ENCODE assay signal across 1 cellular context in the genomic region with DNA sequence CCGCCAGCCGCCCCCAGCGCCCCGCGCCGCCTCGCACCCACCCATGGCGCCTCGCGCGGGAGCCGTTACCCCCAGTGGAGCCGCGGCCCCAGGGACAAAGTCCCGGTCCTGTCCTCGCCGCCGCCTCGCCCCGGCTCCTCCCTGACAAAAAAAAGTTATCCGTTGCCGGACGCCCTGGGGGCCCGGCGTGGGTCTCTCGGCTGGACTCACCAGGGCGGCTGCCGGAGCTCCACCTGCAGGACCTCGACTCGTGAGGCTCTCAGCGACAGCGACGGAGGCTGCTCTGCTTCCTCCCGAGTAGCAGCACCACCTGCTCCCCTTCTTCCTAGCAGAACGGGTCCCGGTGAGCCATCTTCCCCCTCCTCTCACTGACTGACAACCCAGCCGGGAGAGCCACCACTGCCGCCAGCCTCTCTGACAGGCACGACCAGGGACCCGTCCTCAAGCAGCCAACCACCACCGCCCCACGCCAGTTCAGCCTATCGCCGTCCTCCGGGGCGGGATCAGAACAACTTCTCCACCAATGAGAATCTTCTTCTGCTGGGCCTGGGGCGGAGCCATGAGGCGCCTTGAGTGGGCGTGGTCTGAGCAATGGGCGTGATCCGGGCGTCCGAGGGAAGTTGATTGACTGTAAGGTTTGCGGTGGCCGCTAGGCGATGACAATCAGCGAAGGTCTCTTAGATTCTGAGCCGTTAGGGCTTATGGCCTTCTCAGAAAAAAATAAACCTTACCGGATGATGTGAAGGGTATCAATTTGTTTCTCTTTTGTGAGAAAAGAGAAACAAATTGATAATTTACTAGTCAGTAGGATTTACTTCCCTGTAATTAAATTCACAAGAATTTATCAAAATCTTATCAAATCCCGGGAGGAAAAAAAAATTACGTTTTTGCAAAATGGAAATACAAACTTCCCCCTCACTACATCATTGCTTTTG.
TF ChIP-seq lines count a peak whose summit lies in the region.

A gene (minus strand): TSS at position 416 of the 935 bp plus-strand sequence. CDS start 23,019 bp downstream, outside the sequence.

TF ChIP-seq in K562, 482 proteins besides CTCF, POLR2A, EP300 and RAD21 (continued from another document and continues in another):
- no peak for TF ChIP-seq ELF4 (CRISPR knock-in tag; IDR thresholded peaks at IDR 0.05)
- no peak; a peak in 1 of 4 replicates for TF ChIP-seq NONO (IDR thresholded peaks at IDR 0.05; ENCODE audit: low read depth in 2 of 2, low read length in 1 of 2)
- TF ChIP-seq MBD2 (IDR thresholded peaks at IDR 0.05; ENCODE audit: borderline replicate concordance, low read depth) = peak; percentile 99
- TF ChIP-seq PHF8 (IDR thresholded peaks at IDR 0.05; ENCODE audit: borderline replicate concordance, low read length) = peak; percentile 85; the same call in 1 of the 2 replicates
- TF ChIP-seq TGIF2 (CRISPR knock-in tag; IDR thresholded peaks at IDR 0.05) = no peak
- no peak for TF ChIP-seq PRMT5 (CRISPR knock-in tag; IDR thresholded peaks at IDR 0.05)
- no peak for TF ChIP-seq ZNF584 (CRISPR knock-in tag; IDR thresholded peaks at IDR 0.05; ENCODE audit: low read depth)
- TF ChIP-seq, protein P1, sequence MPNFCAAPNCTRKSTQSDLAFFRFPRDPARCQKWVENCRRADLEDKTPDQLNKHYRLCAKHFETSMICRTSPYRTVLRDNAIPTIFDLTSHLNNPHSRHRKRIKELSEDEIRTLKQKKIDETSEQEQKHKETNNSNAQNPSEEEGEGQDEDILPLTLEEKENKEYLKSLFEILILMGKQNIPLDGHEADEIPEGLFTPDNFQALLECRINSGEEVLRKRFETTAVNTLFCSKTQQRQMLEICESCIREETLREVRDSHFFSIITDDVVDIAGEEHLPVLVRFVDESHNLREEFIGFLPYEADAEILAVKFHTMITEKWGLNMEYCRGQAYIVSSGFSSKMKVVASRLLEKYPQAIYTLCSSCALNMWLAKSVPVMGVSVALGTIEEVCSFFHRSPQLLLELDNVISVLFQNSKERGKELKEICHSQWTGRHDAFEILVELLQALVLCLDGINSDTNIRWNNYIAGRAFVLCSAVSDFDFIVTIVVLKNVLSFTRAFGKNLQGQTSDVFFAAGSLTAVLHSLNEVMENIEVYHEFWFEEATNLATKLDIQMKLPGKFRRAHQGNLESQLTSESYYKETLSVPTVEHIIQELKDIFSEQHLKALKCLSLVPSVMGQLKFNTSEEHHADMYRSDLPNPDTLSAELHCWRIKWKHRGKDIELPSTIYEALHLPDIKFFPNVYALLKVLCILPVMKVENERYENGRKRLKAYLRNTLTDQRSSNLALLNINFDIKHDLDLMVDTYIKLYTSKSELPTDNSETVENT (CRISPR knock-in tag; IDR thresholded peaks at IDR 0.05) = peak; percentile 86; the same call in 1 of the 2 replicates
- no peak for TF ChIP-seq HLTF (IDR thresholded peaks at IDR 0.05)
- TF ChIP-seq SAFB (IDR thresholded peaks at IDR 0.05; ENCODE audit: borderline replicate concordance, low read depth, low read length) = no peak
- peak; percentile 68 for TF ChIP-seq ZFX (CRISPR knock-in tag; IDR thresholded peaks at IDR 0.05)
- TF ChIP-seq, protein P2, sequence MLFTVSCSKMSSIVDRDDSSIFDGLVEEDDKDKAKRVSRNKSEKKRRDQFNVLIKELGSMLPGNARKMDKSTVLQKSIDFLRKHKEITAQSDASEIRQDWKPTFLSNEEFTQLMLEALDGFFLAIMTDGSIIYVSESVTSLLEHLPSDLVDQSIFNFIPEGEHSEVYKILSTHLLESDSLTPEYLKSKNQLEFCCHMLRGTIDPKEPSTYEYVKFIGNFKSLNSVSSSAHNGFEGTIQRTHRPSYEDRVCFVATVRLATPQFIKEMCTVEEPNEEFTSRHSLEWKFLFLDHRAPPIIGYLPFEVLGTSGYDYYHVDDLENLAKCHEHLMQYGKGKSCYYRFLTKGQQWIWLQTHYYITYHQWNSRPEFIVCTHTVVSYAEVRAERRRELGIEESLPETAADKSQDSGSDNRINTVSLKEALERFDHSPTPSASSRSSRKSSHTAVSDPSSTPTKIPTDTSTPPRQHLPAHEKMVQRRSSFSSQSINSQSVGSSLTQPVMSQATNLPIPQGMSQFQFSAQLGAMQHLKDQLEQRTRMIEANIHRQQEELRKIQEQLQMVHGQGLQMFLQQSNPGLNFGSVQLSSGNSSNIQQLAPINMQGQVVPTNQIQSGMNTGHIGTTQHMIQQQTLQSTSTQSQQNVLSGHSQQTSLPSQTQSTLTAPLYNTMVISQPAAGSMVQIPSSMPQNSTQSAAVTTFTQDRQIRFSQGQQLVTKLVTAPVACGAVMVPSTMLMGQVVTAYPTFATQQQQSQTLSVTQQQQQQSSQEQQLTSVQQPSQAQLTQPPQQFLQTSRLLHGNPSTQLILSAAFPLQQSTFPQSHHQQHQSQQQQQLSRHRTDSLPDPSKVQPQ (CRISPR knock-in tag; IDR thresholded peaks at IDR 0.05; ENCODE audit: borderline replicate concordance) = no peak
- no peak for TF ChIP-seq KHSRP (IDR thresholded peaks at IDR 0.05)
- no peak for TF ChIP-seq PTRF (tag; IDR thresholded peaks at IDR 0.05)
- no peak for TF ChIP-seq ZBTB17 (CRISPR knock-in tag; IDR thresholded peaks at IDR 0.05)
- no peak for TF ChIP-seq SIN3B (IDR thresholded peaks at IDR 0.05; ENCODE audit: low read depth)
- no peak for TF ChIP-seq NR2F6 (CRISPR knock-in tag; IDR thresholded peaks at IDR 0.05)
- TF ChIP-seq BRD4 (IDR thresholded peaks at IDR 0.05) = no peak
- TF ChIP-seq ATF7 (IDR thresholded peaks at IDR 0.05) = peak; percentile 71; the same call in 1 of the 2 replicates
- TF ChIP-seq NBN (IDR thresholded peaks at IDR 0.05; ENCODE audit: low read depth) = no peak
- no peak for TF ChIP-seq RUNX1 (IDR thresholded peaks at IDR 0.05; ENCODE audit: low read depth)
- peak; percentile 75 for TF ChIP-seq RBBP5 (IDR thresholded peaks at IDR 0.05; ENCODE audit: borderline replicate concordance, insufficient read depth, low read length, poor library complexity, severe bottlenecking)
- TF ChIP-seq, protein P3, sequence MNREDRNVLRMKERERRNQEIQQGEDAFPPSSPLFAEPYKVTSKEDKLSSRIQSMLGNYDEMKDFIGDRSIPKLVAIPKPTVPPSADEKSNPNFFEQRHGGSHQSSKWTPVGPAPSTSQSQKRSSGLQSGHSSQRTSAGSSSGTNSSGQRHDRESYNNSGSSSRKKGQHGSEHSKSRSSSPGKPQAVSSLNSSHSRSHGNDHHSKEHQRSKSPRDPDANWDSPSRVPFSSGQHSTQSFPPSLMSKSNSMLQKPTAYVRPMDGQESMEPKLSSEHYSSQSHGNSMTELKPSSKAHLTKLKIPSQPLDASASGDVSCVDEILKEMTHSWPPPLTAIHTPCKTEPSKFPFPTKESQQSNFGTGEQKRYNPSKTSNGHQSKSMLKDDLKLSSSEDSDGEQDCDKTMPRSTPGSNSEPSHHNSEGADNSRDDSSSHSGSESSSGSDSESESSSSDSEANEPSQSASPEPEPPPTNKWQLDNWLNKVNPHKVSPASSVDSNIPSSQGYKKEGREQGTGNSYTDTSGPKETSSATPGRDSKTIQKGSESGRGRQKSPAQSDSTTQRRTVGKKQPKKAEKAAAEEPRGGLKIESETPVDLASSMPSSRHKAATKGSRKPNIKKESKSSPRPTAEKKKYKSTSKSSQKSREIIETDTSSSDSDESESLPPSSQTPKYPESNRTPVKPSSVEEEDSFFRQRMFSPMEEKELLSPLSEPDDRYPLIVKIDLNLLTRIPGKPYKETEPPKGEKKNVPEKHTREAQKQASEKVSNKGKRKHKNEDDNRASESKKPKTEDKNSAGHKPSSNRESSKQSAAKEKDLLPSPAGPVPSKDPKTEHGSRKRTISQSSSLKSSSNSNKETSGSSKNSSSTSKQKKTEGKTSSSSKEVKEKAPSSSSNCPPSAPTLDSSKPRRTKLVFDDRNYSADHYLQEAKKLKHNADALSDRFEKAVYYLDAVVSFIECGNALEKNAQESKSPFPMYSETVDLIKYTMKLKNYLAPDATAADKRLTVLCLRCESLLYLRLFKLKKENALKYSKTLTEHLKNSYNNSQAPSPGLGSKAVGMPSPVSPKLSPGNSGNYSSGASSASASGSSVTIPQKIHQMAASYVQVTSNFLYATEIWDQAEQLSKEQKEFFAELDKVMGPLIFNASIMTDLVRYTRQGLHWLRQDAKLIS (CRISPR knock-in tag; IDR thresholded peaks at IDR 0.05) = no peak
- TF ChIP-seq, protein P4, sequence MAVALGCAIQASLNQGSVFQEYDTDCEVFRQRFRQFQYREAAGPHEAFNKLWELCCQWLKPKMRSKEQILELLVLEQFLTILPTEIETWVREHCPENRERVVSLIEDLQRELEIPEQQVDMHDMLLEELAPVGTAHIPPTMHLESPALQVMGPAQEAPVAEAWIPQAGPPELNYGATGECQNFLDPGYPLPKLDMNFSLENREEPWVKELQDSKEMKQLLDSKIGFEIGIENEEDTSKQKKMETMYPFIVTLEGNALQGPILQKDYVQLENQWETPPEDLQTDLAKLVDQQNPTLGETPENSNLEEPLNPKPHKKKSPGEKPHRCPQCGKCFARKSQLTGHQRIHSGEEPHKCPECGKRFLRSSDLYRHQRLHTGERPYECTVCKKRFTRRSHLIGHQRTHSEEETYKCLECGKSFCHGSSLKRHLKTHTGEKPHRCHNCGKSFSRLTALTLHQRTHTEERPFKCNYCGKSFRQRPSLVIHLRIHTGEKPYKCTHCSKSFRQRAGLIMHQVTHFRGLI (CRISPR knock-in tag; IDR thresholded peaks at IDR 0.05) = no peak
- no peak for TF ChIP-seq ZFP1 (CRISPR knock-in tag; IDR thresholded peaks at IDR 0.05)
- TF ChIP-seq ZNF282 (CRISPR knock-in tag; IDR thresholded peaks at IDR 0.05) = no peak
- no peak for TF ChIP-seq EWSR1 (IDR thresholded peaks at IDR 0.05; ENCODE audit: borderline replicate concordance, low read depth, partially characterized antibody)
- TF ChIP-seq ZNF140 (CRISPR knock-in tag; IDR thresholded peaks at IDR 0.05) = no peak
- TF ChIP-seq, protein P5, sequence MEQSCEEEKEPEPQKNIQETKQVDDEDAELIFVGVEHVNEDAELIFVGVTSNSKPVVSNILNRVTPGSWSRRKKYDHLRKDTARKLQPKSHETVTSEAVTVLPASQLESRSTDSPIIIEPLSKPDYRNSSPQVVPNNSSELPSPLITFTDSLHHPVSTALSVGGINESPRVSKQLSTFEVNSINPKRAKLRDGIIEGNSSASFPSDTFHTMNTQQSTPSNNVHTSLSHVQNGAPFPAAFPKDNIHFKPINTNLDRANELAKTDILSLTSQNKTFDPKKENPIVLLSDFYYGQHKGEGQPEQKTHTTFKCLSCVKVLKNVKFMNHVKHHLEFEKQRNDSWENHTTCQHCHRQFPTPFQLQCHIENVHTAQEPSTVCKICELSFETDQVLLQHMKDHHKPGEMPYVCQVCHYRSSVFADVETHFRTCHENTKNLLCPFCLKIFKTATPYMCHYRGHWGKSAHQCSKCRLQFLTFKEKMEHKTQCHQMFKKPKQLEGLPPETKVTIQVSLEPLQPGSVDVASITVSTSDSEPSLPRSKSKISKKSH (CRISPR knock-in tag; IDR thresholded peaks at IDR 0.05) = no peak
- no peak for TF ChIP-seq ZNF212 (CRISPR knock-in tag; IDR thresholded peaks at IDR 0.05)
- TF ChIP-seq, protein P6, sequence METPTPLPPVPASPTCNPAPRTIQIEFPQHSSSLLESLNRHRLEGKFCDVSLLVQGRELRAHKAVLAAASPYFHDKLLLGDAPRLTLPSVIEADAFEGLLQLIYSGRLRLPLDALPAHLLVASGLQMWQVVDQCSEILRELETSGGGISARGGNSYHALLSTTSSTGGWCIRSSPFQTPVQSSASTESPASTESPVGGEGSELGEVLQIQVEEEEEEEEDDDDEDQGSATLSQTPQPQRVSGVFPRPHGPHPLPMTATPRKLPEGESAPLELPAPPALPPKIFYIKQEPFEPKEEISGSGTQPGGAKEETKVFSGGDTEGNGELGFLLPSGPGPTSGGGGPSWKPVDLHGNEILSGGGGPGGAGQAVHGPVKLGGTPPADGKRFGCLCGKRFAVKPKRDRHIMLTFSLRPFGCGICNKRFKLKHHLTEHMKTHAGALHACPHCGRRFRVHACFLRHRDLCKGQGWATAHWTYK (CRISPR knock-in tag; IDR thresholded peaks at IDR 0.05) = no peak
- TF ChIP-seq KDM5B (IDR thresholded peaks at IDR 0.05; ENCODE audit: insufficient replicate concordance, low read depth, low read length) = peak; percentile 97
- TF ChIP-seq YBX1 (IDR thresholded peaks at IDR 0.05) = no peak
- peak; percentile 41; the same call in 1 of the 2 replicates for TF ChIP-seq MXI1 (IDR thresholded peaks at IDR 0.05; ENCODE audit: low read depth, low read length)
- TF ChIP-seq GABPB1 (CRISPR knock-in tag; IDR thresholded peaks at IDR 0.05) = peak; percentile 41; the same call in 1 of the 2 replicates
- TF ChIP-seq, protein P7, sequence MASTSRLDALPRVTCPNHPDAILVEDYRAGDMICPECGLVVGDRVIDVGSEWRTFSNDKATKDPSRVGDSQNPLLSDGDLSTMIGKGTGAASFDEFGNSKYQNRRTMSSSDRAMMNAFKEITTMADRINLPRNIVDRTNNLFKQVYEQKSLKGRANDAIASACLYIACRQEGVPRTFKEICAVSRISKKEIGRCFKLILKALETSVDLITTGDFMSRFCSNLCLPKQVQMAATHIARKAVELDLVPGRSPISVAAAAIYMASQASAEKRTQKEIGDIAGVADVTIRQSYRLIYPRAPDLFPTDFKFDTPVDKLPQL (IDR thresholded peaks at IDR 0.05; ENCODE audit: extremely low read depth, insufficient read length) = no peak
- TF ChIP-seq ZNF583 (CRISPR knock-in tag; IDR thresholded peaks at IDR 0.05) = no peak
- TF ChIP-seq, protein P8, sequence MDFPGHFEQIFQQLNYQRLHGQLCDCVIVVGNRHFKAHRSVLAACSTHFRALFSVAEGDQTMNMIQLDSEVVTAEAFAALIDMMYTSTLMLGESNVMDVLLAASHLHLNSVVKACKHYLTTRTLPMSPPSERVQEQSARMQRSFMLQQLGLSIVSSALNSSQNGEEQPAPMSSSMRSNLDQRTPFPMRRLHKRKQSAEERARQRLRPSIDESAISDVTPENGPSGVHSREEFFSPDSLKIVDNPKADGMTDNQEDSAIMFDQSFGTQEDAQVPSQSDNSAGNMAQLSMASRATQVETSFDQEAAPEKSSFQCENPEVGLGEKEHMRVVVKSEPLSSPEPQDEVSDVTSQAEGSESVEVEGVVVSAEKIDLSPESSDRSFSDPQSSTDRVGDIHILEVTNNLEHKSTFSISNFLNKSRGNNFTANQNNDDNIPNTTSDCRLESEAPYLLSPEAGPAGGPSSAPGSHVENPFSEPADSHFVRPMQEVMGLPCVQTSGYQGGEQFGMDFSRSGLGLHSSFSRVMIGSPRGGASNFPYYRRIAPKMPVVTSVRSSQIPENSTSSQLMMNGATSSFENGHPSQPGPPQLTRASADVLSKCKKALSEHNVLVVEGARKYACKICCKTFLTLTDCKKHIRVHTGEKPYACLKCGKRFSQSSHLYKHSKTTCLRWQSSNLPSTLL (IDR thresholded peaks at IDR 0.05) = no peak
- no peak for TF ChIP-seq PRPF4 (IDR thresholded peaks at IDR 0.05; ENCODE audit: insufficient read depth, low read depth, low read length, poor library complexity, severe bottlenecking)
- TF ChIP-seq CHD4 (IDR thresholded peaks at IDR 0.05; ENCODE audit: insufficient read depth, insufficient replicate concordance, low read depth, low read length, poor library complexity, severe bottlenecking) = no peak
- TF ChIP-seq ETV6 (IDR thresholded peaks at IDR 0.05; ENCODE audit: borderline replicate concordance in 1 of 2, low read depth in 2 of 2, low read length in 1 of 2) = no peak
- no peak for TF ChIP-seq ETV6 (CRISPR knock-in tag; IDR thresholded peaks at IDR 0.05; ENCODE audit: borderline replicate concordance)
